2 cellular contexts compared by ENCODE assay signal in genomic region chr3:158509891-158510290, GRCh38.
TF ChIP-seq lines count a peak whose summit lies in the region.

No MANE protein-coding gene starts in this region.

TF ChIP-seq in GM12891, 5 proteins besides CTCF, POLR2A, EP300 and RAD21 (continued from another document):
- TF ChIP-seq SPI1 (IDR thresholded peaks at IDR 0.05; ENCODE audit: low read depth, low read length) (no peak), POLR2AphosphoS5 (IDR thresholded peaks at IDR 0.05; ENCODE audit: low read depth, low read length) (no peak), POU2F2 (IDR thresholded peaks at IDR 0.05; ENCODE audit: low read depth, low read length) (no peak), PAX5 (IDR thresholded peaks at IDR 0.05; ENCODE audit: insufficient read depth, low read length, severe bottlenecking) (no peak)

TF ChIP-seq in IMR-90, 13 proteins besides CTCF, POLR2A, EP300 and RAD21:
- TF ChIP-seq USF2 (IDR thresholded peaks at IDR 0.05; ENCODE audit: low read depth, low read length) (no peak), CEBPB (IDR thresholded peaks at IDR 0.05; ENCODE audit: low read depth, low read length) (peak; percentile 76)
